ENCODE assay signal across 12 cellular contexts in genomic region chr11:102656528-102656927, GRCh38. TPM values are rescaled to one million over a fixed set of nuclear protein-coding genes. Genes with fewer than 3 reads are reported as not detected.
"Had no signal": no experiment of that assay in that cellular context is flagged by ENCODE, and none has a peak within 500 bp of the region (broad histone marks: within the 10 kb centered on the region; RNA-seq: fewer than 3 reads in every experiment).

No MANE protein-coding gene starts in this region.

- DNase-seq: GM23248, GOT3, H9, HCEC 1CT, HFFc6, Karpas-422, KBM-7 had no signal

- FAIRE-seq: H54, HepG2 had no signal

- ATAC-seq: HepG2 had no signal

- H3K4me3 ChIP-seq: GM23248 had no signal

- H3K27ac ChIP-seq: GM23248, KMS-11 had no signal

RNA-seq across cellular contexts. Expression of gene MMP20, which starts 31.4 kb away (rescaled TPM):
- total RNA-seq: GM23248, H9, HepG2, HFFc6, HT-29 had no signal
- polyA plus RNA-seq: GM23248, IgD-negative memory B cell had no signal

RNA-seq across cellular contexts. Expression of gene MMP27, which starts 49.0 kb away (rescaled TPM):
- total RNA-seq: GM23248, H9, HepG2, HFFc6, HT-29 had no signal
- polyA plus RNA-seq: HepG2, IgD-negative memory B cell had no signal
